Comparison of ENCODE assay signal across 15 cellular contexts in the genomic region with DNA sequence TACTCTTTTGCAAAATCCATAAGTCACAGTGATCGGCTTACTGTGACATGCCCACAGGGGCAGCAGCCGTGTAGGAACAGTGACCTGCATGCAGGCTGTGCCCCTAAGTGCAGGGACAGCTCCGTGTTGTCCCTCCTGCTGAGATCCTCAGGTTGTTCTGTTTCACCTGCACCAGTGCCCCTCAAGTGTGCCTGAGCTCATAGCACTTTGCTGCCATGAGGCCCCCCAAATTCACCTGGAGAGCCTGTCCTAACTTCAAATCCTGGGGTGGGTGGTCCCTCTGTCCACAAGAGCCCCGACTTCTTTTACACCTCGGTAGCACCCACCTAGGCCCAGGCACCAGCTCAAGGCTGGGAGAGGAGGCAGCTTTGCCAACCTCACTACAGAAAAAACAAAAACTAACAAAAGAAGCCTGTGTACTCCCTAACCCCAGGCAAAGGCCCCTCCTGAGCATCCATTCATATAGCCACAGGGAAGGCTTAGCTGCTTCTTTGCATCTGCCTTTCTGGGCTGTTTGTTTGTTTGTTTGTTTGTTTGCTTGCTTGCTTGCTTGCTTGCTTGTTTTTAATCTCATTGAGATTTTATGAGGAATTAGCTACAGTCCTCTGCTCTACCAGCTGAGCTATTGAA.
DNase-seq lines count a peak whose midpoint lies in the region; ATAC-seq and TF ChIP-seq lines count a peak whose summit lies in the region.
"Had no signal": no experiment of that assay in that cellular context is flagged by ENCODE, and none has a peak within 500 bp of the region (broad histone marks: within the 10 kb centered on the region; RNA-seq: fewer than 3 reads in every experiment).

No MANE protein-coding gene starts in this region.

- H3K9ac ChIP-seq in BLaER1 = no peak overlapping the region; the same call in 1 of the 2 replicates
- no peak overlapping the region for H3K9ac ChIP-seq in Karpas-422 (ENCODE audit: low read length)

- H3K4me1 Mint-ChIP-seq in WTC11 = peaks cover 31% of the 10 kb centered on the region
- peaks cover 51 to 54% of the 10 kb centered on the region in 2 donors for H3K4me1 Mint-ChIP-seq in effector memory CD8-positive, alpha-beta T cell (ENCODE audit: low read depth in 2 of 2)

- TF ChIP-seq CTCF in WTC11 (IDR thresholded peaks at IDR 0.05) = no peak

- no peaks in the 10 kb centered on the region for H3K9me2 ChIP-seq in Karpas-422 (replicated peaks; ENCODE audit: insufficient read depth, low read length)

- H3K27me3 ChIP-seq in BLaER1 (no peaks in the 10 kb centered on the region), Karpas-422 (ENCODE audit: low read length) (no peaks in the 10 kb centered on the region)
- H3K27me3 ChIP-seq: foreskin keratinocyte, sigmoid colon had no signal

- H3K27me3 Mint-ChIP-seq in WTC11 (ENCODE audit: low read depth) = no peaks in the 10 kb centered on the region; the same call in 1 of the 2 replicates
- no peaks in the 10 kb centered on the region for H3K27me3 Mint-ChIP-seq in effector memory CD8-positive, alpha-beta T cell

- peaks cover 67% of the 10 kb centered on the region for H3K4me1 ChIP-seq in BLaER1
- 0 out of 2 replicates have a peak, but pooled peaks cover 2% of the 10 kb centered on the region for H3K4me1 ChIP-seq in Karpas-422 (ENCODE audit: low read length)

- DNase-seq in ELF-1 (ENCODE audit: low read depth, low spot score) (peak; percentile 25), WTC11 (ENCODE audit: low spot score) (no peak), ureter (ENCODE audit: low spot score) (no peak), H4 (ENCODE audit: low spot score) (no peak), Karpas-422 (no peak)
- no peak for DNase-seq in effector memory CD8-positive, alpha-beta T cell
- no peak for DNase-seq in stimulated activated CD4-positive, alpha-beta T cell treated with anti-CD3 and anti-CD28 coated beads, Interleukin-4, amount 100 ng/mL, for 4 hours
- DNase-seq: aorta; NCI-H2081; NCI-H526; sigmoid colon; stimulated activated CD4-positive, alpha-beta T cell treated with anti-CD3 and anti-CD28 coated beads, Interleukin-1b, Interleukin-23, amount 100 ng/mL, for 48 hours had no signal

- CTCF ChIA-PET in WTC11 (lab: Charles Lee) = interaction anchor here (1.6 kb wide), 1 partner anchor 232 kb away, joined by 3 read pairs; no protein-coding TSS in a partner anchor

- H3K4me3 ChIP-seq in BLaER1 = no peak overlapping the region
- H3K4me3 ChIP-seq in Karpas-422 (ENCODE audit: low read length) = no peak overlapping the region
- H3K4me3 ChIP-seq: sigmoid colon, thoracic aorta had no signal

- peaks cover 30% of the 10 kb centered on the region for H3K36me3 Mint-ChIP-seq in WTC11
- peaks cover 14% of the 10 kb centered on the region for H3K36me3 Mint-ChIP-seq in effector memory CD8-positive, alpha-beta T cell (ENCODE audit: insufficient read depth)

- peak overlapping the region; percentile 57; the same call in 1 of the 2 replicates for H3K27ac Mint-ChIP-seq in WTC11
- H3K27ac Mint-ChIP-seq in effector memory CD8-positive, alpha-beta T cell = peak overlapping the region; percentile 62 to 84

- H3K9me3 Mint-ChIP-seq in WTC11 = peaks cover 48% of the 10 kb centered on the region
- peaks cover 0 to 2% of the 10 kb centered on the region in 2 donors for H3K9me3 Mint-ChIP-seq in effector memory CD8-positive, alpha-beta T cell

- H3K27ac ChIP-seq in BLaER1 (peak overlapping the region; percentile 86), Karpas-422 (ENCODE audit: low read length) (no peak overlapping the region)
- H3K27ac ChIP-seq: sigmoid colon, thoracic aorta had no signal

- peak; percentile 68 for ATAC-seq in WTC11
- ATAC-seq in effector memory CD8-positive, alpha-beta T cell (replicated peaks) = no peak

- H3K36me3 ChIP-seq in BLaER1 (peaks cover 20% of the 10 kb centered on the region; the same call in 1 of the 2 replicates), Karpas-422 (ENCODE audit: insufficient read depth, low read length) (no peaks in the 10 kb centered on the region)
- H3K36me3 ChIP-seq: sigmoid colon, thoracic aorta had no signal

- no peaks in the 10 kb centered on the region for H3K79me2 ChIP-seq in Karpas-422 (ENCODE audit: low read length)

- H4K20me1 ChIP-seq in BLaER1 (no peaks in the 10 kb centered on the region), Karpas-422 (ENCODE audit: insufficient read depth, low read depth, low read length) (no peaks in the 10 kb centered on the region)

- H2AFZ ChIP-seq in Karpas-422 (ENCODE audit: low read length) = no peak overlapping the region

- peaks cover 13% of the 10 kb centered on the region for H3K9me3 ChIP-seq in BLaER1
- no peaks in the 10 kb centered on the region for H3K9me3 ChIP-seq in Karpas-422 (ENCODE audit: low read length)
- H3K9me3 ChIP-seq: thoracic aorta had no signal

- H3K4me2 ChIP-seq in BLaER1 (peak overlapping the region; percentile 92), Karpas-422 (ENCODE audit: low read depth, low read length, poor library complexity, severe bottlenecking) (no peak overlapping the region)

- no peak overlapping the region for H3K4me3 Mint-ChIP-seq in WTC11
- H3K4me3 Mint-ChIP-seq in effector memory CD8-positive, alpha-beta T cell = peak overlapping the region in 1 of 2 donors; percentile 64

- POLR2A ChIA-PET in WTC11 (lab: Charles Lee) = interaction anchor here (1.3 kb wide), 1 partner anchor 23 kb away, joined by 5 read pairs; no protein-coding TSS in a partner anchor

TF ChIP-seq in WTC11, 78 proteins besides CTCF, POLR2A, EP300 and RAD21 (continues in another document):
- no peak for TF ChIP-seq OVOL2 (CRISPR knock-in tag; IDR thresholded peaks at IDR 0.05; ENCODE audit: borderline replicate concordance)
- TF ChIP-seq, protein P1, sequence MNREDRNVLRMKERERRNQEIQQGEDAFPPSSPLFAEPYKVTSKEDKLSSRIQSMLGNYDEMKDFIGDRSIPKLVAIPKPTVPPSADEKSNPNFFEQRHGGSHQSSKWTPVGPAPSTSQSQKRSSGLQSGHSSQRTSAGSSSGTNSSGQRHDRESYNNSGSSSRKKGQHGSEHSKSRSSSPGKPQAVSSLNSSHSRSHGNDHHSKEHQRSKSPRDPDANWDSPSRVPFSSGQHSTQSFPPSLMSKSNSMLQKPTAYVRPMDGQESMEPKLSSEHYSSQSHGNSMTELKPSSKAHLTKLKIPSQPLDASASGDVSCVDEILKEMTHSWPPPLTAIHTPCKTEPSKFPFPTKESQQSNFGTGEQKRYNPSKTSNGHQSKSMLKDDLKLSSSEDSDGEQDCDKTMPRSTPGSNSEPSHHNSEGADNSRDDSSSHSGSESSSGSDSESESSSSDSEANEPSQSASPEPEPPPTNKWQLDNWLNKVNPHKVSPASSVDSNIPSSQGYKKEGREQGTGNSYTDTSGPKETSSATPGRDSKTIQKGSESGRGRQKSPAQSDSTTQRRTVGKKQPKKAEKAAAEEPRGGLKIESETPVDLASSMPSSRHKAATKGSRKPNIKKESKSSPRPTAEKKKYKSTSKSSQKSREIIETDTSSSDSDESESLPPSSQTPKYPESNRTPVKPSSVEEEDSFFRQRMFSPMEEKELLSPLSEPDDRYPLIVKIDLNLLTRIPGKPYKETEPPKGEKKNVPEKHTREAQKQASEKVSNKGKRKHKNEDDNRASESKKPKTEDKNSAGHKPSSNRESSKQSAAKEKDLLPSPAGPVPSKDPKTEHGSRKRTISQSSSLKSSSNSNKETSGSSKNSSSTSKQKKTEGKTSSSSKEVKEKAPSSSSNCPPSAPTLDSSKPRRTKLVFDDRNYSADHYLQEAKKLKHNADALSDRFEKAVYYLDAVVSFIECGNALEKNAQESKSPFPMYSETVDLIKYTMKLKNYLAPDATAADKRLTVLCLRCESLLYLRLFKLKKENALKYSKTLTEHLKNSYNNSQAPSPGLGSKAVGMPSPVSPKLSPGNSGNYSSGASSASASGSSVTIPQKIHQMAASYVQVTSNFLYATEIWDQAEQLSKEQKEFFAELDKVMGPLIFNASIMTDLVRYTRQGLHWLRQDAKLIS (CRISPR knock-in tag; IDR thresholded peaks at IDR 0.05; ENCODE audit: borderline replicate concordance) = no peak
- TF ChIP-seq TCF7 (CRISPR knock-in tag; IDR thresholded peaks at IDR 0.05; ENCODE audit: low read depth) = no peak
- TF ChIP-seq, protein P2, sequence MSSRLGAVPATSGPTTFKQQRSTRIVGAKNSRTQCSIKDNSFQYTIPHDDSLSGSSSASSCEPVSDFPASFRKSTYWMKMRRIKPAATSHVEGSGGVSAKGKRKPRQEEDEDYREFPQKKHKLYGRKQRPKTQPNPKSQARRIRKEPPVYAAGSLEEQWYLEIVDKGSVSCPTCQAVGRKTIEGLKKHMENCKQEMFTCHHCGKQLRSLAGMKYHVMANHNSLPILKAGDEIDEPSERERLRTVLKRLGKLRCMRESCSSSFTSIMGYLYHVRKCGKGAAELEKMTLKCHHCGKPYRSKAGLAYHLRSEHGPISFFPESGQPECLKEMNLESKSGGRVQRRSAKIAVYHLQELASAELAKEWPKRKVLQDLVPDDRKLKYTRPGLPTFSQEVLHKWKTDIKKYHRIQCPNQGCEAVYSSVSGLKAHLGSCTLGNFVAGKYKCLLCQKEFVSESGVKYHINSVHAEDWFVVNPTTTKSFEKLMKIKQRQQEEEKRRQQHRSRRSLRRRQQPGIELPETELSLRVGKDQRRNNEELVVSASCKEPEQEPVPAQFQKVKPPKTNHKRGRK (CRISPR knock-in tag; IDR thresholded peaks at IDR 0.05; ENCODE audit: borderline replicate concordance) = no peak
- no peak for TF ChIP-seq ZBTB21 (CRISPR knock-in tag; IDR thresholded peaks at IDR 0.05; ENCODE audit: borderline replicate concordance)
- TF ChIP-seq, protein P3, sequence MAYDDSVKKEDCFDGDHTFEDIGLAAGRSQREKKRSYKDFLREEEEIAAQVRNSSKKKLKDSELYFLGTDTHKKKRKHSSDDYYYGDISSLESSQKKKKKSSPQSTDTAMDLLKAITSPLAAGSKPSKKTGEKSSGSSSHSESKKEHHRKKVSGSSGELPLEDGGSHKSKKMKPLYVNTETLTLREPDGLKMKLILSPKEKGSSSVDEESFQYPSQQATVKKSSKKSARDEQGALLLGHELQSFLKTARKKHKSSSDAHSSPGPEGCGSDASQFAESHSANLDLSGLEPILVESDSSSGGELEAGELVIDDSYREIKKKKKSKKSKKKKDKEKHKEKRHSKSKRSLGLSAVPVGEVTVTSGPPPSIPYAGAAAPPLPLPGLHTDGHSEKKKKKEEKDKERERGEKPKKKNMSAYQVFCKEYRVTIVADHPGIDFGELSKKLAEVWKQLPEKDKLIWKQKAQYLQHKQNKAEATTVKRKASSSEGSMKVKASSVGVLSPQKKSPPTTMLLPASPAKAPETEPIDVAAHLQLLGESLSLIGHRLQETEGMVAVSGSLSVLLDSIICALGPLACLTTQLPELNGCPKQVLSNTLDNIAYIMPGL (CRISPR knock-in tag; IDR thresholded peaks at IDR 0.05) = no peak
- TF ChIP-seq ZNF396 (CRISPR knock-in tag; IDR thresholded peaks at IDR 0.05; ENCODE audit: borderline replicate concordance) = no peak
